ENCODE assay signal across 9 cellular contexts in genomic region chr17:7438656-7439460, GRCh38. TPM values are rescaled to one million over a fixed set of nuclear protein-coding genes. Genes with fewer than 3 reads are reported as not detected.
DNase-seq lines count a peak whose midpoint lies in the region; ATAC-seq and TF ChIP-seq lines count a peak whose summit lies in the region.
"Had no signal": no experiment of that assay in that cellular context is flagged by ENCODE, and none has a peak within 500 bp of the region (broad histone marks: within the 10 kb centered on the region; RNA-seq: fewer than 3 reads in every experiment).

No MANE protein-coding gene starts in this region.

- peaks cover 26% of the 10 kb centered on the region for H3K36me3 Mint-ChIP-seq in activated CD4-positive, alpha-beta T cell treated with anti-CD3 and anti-CD28 coated beads, Interleukin-2, amount 10 ng/mL, durations not matched to agents 7 days and 5 days (ENCODE audit: low read depth)
- H3K36me3 Mint-ChIP-seq in activated T-helper 17 cell treated with anti-CD3 and anti-CD28 coated beads, Interleukin-2, amount 50 U/mL, for 72 hours (ENCODE audit: low read depth): peaks cover 47% of the 10 kb centered on the region
- H3K36me3 Mint-ChIP-seq in stimulated activated effector memory CD8-positive, alpha-beta T cell treated with anti-CD3 and anti-CD28 coated beads, Interleukin-12 subunit alpha, Interleukin-12 subunit beta, amount 100 ng/mL, for 72 hours: peaks cover 42% of the 10 kb centered on the region

- peak overlapping the region; percentile 69 for H3K4me3 Mint-ChIP-seq in activated CD4-positive, alpha-beta T cell treated with anti-CD3 and anti-CD28 coated beads, Interleukin-2, amount 10 ng/mL, durations not matched to agents 7 days and 5 days
- peak overlapping the region; percentile 95 for H3K4me3 Mint-ChIP-seq in activated T-helper 17 cell treated with anti-CD3 and anti-CD28 coated beads, Interleukin-2, amount 50 U/mL, for 72 hours
- peak overlapping the region; percentile 90 for H3K4me3 Mint-ChIP-seq in stimulated activated effector memory CD8-positive, alpha-beta T cell treated with anti-CD3 and anti-CD28 coated beads, Interleukin-12 subunit alpha, Interleukin-12 subunit beta, amount 100 ng/mL, for 72 hours

- no peak overlapping the region for H2AFZ ChIP-seq in MM.1S (ENCODE audit: low read length)

- CTCF ChIA-PET in activated CD4-positive, alpha-beta T cell treated with anti-CD3 and anti-CD28 coated beads, Interleukin-2, amount 10 ng/mL, durations not matched to agents 7 days and 5 days (lab: Charles Lee): interaction anchor here (0.8 to 1.4 kb wide), 4 partner anchors 8 to 122 kb away, joined by 3 to 4 read pairs (median 4); no protein-coding TSS in a partner anchor

- peaks cover 43% of the 10 kb centered on the region for H3K4me1 Mint-ChIP-seq in activated CD4-positive, alpha-beta T cell treated with anti-CD3 and anti-CD28 coated beads, Interleukin-2, amount 10 ng/mL, durations not matched to agents 7 days and 5 days
- peaks cover 18% of the 10 kb centered on the region for H3K4me1 Mint-ChIP-seq in activated T-helper 17 cell treated with anti-CD3 and anti-CD28 coated beads, Interleukin-2, amount 50 U/mL, for 72 hours
- H3K4me1 Mint-ChIP-seq in stimulated activated effector memory CD8-positive, alpha-beta T cell treated with anti-CD3 and anti-CD28 coated beads, Interleukin-12 subunit alpha, Interleukin-12 subunit beta, amount 100 ng/mL, for 72 hours: peaks cover 43% of the 10 kb centered on the region

- H3K4me2 ChIP-seq in MM.1S (ENCODE audit: low read depth, low read length): no peak overlapping the region

- peaks cover 14% of the 10 kb centered on the region for H3F3A ChIP-seq in MM.1S (ENCODE audit: insufficient read depth, low read length)

- H3K27me3 ChIP-seq in iPS-15b (ENCODE audit: control insufficient read depth, insufficient read depth, low read length) (peaks cover 19% of the 10 kb centered on the region), MM.1S (replicated peaks; ENCODE audit: insufficient read depth, low read length) (peaks cover 57% of the 10 kb centered on the region)

- H3K79me2 ChIP-seq in MM.1S (ENCODE audit: low read length): no peaks in the 10 kb centered on the region

- H3K4me1 ChIP-seq in iPS-15b (ENCODE audit: control insufficient read depth, insufficient read depth, low read length) (peaks cover 11% of the 10 kb centered on the region), MM.1S (ENCODE audit: low read length) (peaks cover 10% of the 10 kb centered on the region)

- no peak for DNase-seq in activated CD4-positive, alpha-beta T cell treated with anti-CD3 and anti-CD28 coated beads, Interleukin-2, amount 10 ng/mL, durations not matched to agents 7 days and 5 days
- no peak for DNase-seq in activated CD4-positive, alpha-beta T cell treated with anti-CD3 and anti-CD28 coated beads for 48 hours
- no peak for DNase-seq in stimulated activated effector memory CD8-positive, alpha-beta T cell treated with anti-CD3 and anti-CD28 coated beads, Interleukin-12 subunit alpha, Interleukin-12 subunit beta, amount 100 ng/mL, for 72 hours (ENCODE audit: low spot score in 2 of 2)
- DNase-seq in KG1 (lab: John Stamatoyannopoulos, UW) (no peak), SW 1271 (lab: John Stamatoyannopoulos, UW) (no peak), MM.1S (no peak)

- H3K27ac ChIP-seq in MM.1S (ENCODE audit: low read length): no peak overlapping the region

- peaks cover 2% of the 10 kb centered on the region for H3K36me3 ChIP-seq in iPS-15b (ENCODE audit: control insufficient read depth, insufficient read depth, low read length)
- H3K36me3 ChIP-seq in MM.1S (replicated peaks; ENCODE audit: insufficient read depth, low read length): no peaks in the 10 kb centered on the region

- H3K9me2 ChIP-seq in MM.1S (replicated peaks; ENCODE audit: insufficient read depth, low read length): no peaks in the 10 kb centered on the region

- H3K4me3 ChIP-seq in iPS-15b (ENCODE audit: low read depth, low read length) (peak overlapping the region; percentile 87), MM.1S (ENCODE audit: low read length) (no peak overlapping the region)

- H4K20me1 ChIP-seq in MM.1S (ENCODE audit: insufficient read depth, low read length): no peaks in the 10 kb centered on the region

- H3K9me3 Mint-ChIP-seq in activated CD4-positive, alpha-beta T cell treated with anti-CD3 and anti-CD28 coated beads, Interleukin-2, amount 10 ng/mL, durations not matched to agents 7 days and 5 days: no peaks in the 10 kb centered on the region
- H3K9me3 Mint-ChIP-seq in activated T-helper 17 cell treated with anti-CD3 and anti-CD28 coated beads, Interleukin-2, amount 50 U/mL, for 72 hours: no peaks in the 10 kb centered on the region
- no peaks in the 10 kb centered on the region for H3K9me3 Mint-ChIP-seq in stimulated activated effector memory CD8-positive, alpha-beta T cell treated with anti-CD3 and anti-CD28 coated beads, Interleukin-12 subunit alpha, Interleukin-12 subunit beta, amount 100 ng/mL, for 72 hours

- no peak for ATAC-seq in activated T-helper 17 cell treated with anti-CD3 and anti-CD28 coated beads, Interleukin-2, amount 50 U/mL, for 72 hours (replicated peaks)
- no peak for ATAC-seq in stimulated activated effector memory CD8-positive, alpha-beta T cell treated with anti-CD3 and anti-CD28 coated beads, Interleukin-12 subunit alpha, Interleukin-12 subunit beta, amount 100 ng/mL, for 72 hours

- H3K27ac Mint-ChIP-seq in activated CD4-positive, alpha-beta T cell treated with anti-CD3 and anti-CD28 coated beads, Interleukin-2, amount 10 ng/mL, durations not matched to agents 7 days and 5 days: no peak overlapping the region
- peak overlapping the region; percentile 78 for H3K27ac Mint-ChIP-seq in activated T-helper 17 cell treated with anti-CD3 and anti-CD28 coated beads, Interleukin-2, amount 50 U/mL, for 72 hours
- H3K27ac Mint-ChIP-seq in stimulated activated effector memory CD8-positive, alpha-beta T cell treated with anti-CD3 and anti-CD28 coated beads, Interleukin-12 subunit alpha, Interleukin-12 subunit beta, amount 100 ng/mL, for 72 hours: peak overlapping the region; percentile 79

- peaks cover 33% of the 10 kb centered on the region for H3K27me3 Mint-ChIP-seq in activated CD4-positive, alpha-beta T cell treated with anti-CD3 and anti-CD28 coated beads, Interleukin-2, amount 10 ng/mL, durations not matched to agents 7 days and 5 days
- peaks cover 30% of the 10 kb centered on the region for H3K27me3 Mint-ChIP-seq in activated T-helper 17 cell treated with anti-CD3 and anti-CD28 coated beads, Interleukin-2, amount 50 U/mL, for 72 hours

- POLR2A ChIA-PET in activated CD4-positive, alpha-beta T cell treated with anti-CD3 and anti-CD28 coated beads, Interleukin-2, amount 10 ng/mL, durations not matched to agents 7 days and 5 days (lab: Charles Lee): no interaction called here

- no peak for TF ChIP-seq CTCF in MM.1S (IDR thresholded peaks at IDR 0.05; ENCODE audit: low read length)

- no peak overlapping the region for H3K9ac ChIP-seq in iPS-15b (ENCODE audit: low read depth, low read length)
- no peak overlapping the region for H3K9ac ChIP-seq in MM.1S (ENCODE audit: low read length)

- H3K9me3 ChIP-seq in iPS-15b (ENCODE audit: control insufficient read depth, insufficient read depth, low read length) (no peaks in the 10 kb centered on the region), MM.1S (replicated peaks; ENCODE audit: insufficient read depth, low read length) (no peaks in the 10 kb centered on the region)

RNA-seq across cellular contexts. Expression of gene FGF11, which starts 0.5 kb away (rescaled TPM):
- total RNA-seq in activated CD4-positive, alpha-beta T cell treated with anti-CD3 and anti-CD28 coated beads, Interleukin-2, amount 10 ng/mL, durations not matched to agents 7 days and 5 days: 1 to 10 TPM; 6.8 to 9.4 TPM
- 10 to 100 TPM in 1 of 2 donors, 1 to 10 TPM in 1; 4.4 to 16.9 TPM for total RNA-seq in activated T-helper 17 cell treated with anti-CD3 and anti-CD28 coated beads, Interleukin-2, amount 50 U/mL, for 72 hours

RNA-seq across cellular contexts. Expression of gene TMEM102, which starts 3.6 kb away (rescaled TPM):
- total RNA-seq in activated CD4-positive, alpha-beta T cell treated with anti-CD3 and anti-CD28 coated beads, Interleukin-2, amount 10 ng/mL, durations not matched to agents 7 days and 5 days: 10 to 100 TPM; 16.7 to 18.1 TPM
- total RNA-seq in activated T-helper 17 cell treated with anti-CD3 and anti-CD28 coated beads, Interleukin-2, amount 50 U/mL, for 72 hours: 10 to 100 TPM; 17.7 to 18.0 TPM

RNA-seq across cellular contexts. Expression of gene CHRNB1, which starts 6.0 kb away (rescaled TPM):
- total RNA-seq in activated CD4-positive, alpha-beta T cell treated with anti-CD3 and anti-CD28 coated beads, Interleukin-2, amount 10 ng/mL, durations not matched to agents 7 days and 5 days: 10 to 100 TPM; 18.8 to 19.2 TPM
- total RNA-seq in activated T-helper 17 cell treated with anti-CD3 and anti-CD28 coated beads, Interleukin-2, amount 50 U/mL, for 72 hours: 10 to 100 TPM; 10.9 to 13.0 TPM

RNA-seq across cellular contexts. Expression of gene SPEM3, which starts 10.2 kb away (rescaled TPM):
- total RNA-seq in activated CD4-positive, alpha-beta T cell treated with anti-CD3 and anti-CD28 coated beads, Interleukin-2, amount 10 ng/mL, durations not matched to agents 7 days and 5 days: not detected
- not detected for total RNA-seq in activated T-helper 17 cell treated with anti-CD3 and anti-CD28 coated beads, Interleukin-2, amount 50 U/mL, for 72 hours
- total RNA-seq: myocyte had no signal

RNA-seq across cellular contexts. Expression of gene SPEM2, which starts 13.4 kb away (rescaled TPM):
- total RNA-seq in activated CD4-positive, alpha-beta T cell treated with anti-CD3 and anti-CD28 coated beads, Interleukin-2, amount 10 ng/mL, durations not matched to agents 7 days and 5 days: not detected
- total RNA-seq in activated T-helper 17 cell treated with anti-CD3 and anti-CD28 coated beads, Interleukin-2, amount 50 U/mL, for 72 hours: not detected
- total RNA-seq: myocyte had no signal
